ENCODE assay signal across 15 cellular contexts in the genomic region with DNA sequence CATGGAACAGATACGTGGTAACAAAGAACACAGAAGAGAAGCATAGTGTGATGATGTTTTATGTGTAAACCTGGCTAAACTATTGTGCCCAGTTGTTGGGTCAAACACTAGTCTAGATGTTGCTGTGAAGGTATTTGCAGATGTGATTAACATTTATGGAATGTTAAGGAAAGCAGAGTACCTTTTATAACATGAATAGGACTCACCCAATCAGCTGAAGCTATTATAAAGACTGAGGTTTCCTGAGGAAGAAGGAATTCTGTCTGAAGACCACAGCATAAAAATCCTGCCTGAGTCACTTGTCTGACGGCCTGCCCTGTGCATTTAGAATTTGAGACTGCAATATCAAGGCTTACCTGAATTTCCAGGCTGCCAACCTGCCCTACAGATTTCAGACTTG.
DNase-seq lines count a peak whose midpoint lies in the region; TF ChIP-seq lines count a peak whose summit lies in the region.
"Had no signal": no experiment of that assay in that cellular context is flagged by ENCODE, and none has a peak within 500 bp of the region (broad histone marks: within the 10 kb centered on the region; RNA-seq: fewer than 3 reads in every experiment).

No MANE protein-coding gene starts in this region.

- H3K4me1 Mint-ChIP-seq in T-helper 2 cell treated with Interferon-gamma antibody and Interleukin-4, amounts not matched to agents 5 μg/mL and 100 μg/mL, for 36 hours (ENCODE audit: low read depth): peaks cover 15% of the 10 kb centered on the region
- peaks cover 16% of the 10 kb centered on the region for H3K4me1 Mint-ChIP-seq in Calu3 (ENCODE audit: low read depth, unreplicated experiment)

- no peaks in the 10 kb centered on the region for H3K36me3 ChIP-seq in kidney epithelial cell (ENCODE audit: control insufficient read depth, insufficient read depth, low read length)
- H3K36me3 ChIP-seq in thyroid gland: no peaks in the 10 kb centered on the region
- H3K36me3 ChIP-seq: pancreas had no signal

- no peak for TF ChIP-seq POLR2A in thyroid gland (IDR thresholded peaks at IDR 0.05)

- WGBS in thyroid gland, 2 donors: 85 to 92% methylated on average over 2 of the region's 2 CpGs

- H3K36me3 Mint-ChIP-seq in T-helper 2 cell treated with Interferon-gamma antibody and Interleukin-4, amounts not matched to agents 5 μg/mL and 100 μg/mL, for 36 hours (ENCODE audit: low read depth): peaks cover 5% of the 10 kb centered on the region
- no peaks in the 10 kb centered on the region for H3K36me3 Mint-ChIP-seq in Calu3 (ENCODE audit: insufficient read depth, unreplicated experiment)

- H3K27ac ChIP-seq in thyroid gland: no peak overlapping the region
- H3K27ac ChIP-seq: pancreas had no signal

- H3K27me3 ChIP-seq in kidney epithelial cell (ENCODE audit: control insufficient read depth, insufficient read depth, low read length) (no peaks in the 10 kb centered on the region), thyroid gland (no peaks in the 10 kb centered on the region)
- H3K27me3 ChIP-seq: pancreas had no signal

- H3K4me3 ChIP-seq in kidney epithelial cell (ENCODE audit: low read depth, low read length) (no peak overlapping the region), thyroid gland (replicated peaks in 1 of 3) (no peak overlapping the region)
- H3K4me3 ChIP-seq: pancreas had no signal

- intact Hi-C loops in thyroid gland (cut with DNase I) (no loop called here), Calu3 (cut with micrococcal nuclease; ENCODE audit: unreplicated experiment) (no loop called here)

- CTCF ChIA-PET in Calu3 (lab: Charles Lee): interaction anchor here (0.6 to 0.7 kb wide), 2 partner anchors 15 to 238 kb away, joined by 3 to 6 read pairs; no protein-coding TSS in a partner anchor

- no peak overlapping the region for H3K27ac Mint-ChIP-seq in T-helper 2 cell treated with Interferon-gamma antibody and Interleukin-4, amounts not matched to agents 5 μg/mL and 100 μg/mL, for 36 hours
- H3K27ac Mint-ChIP-seq in Calu3 (ENCODE audit: unreplicated experiment): no peak overlapping the region
- H3K27ac Mint-ChIP-seq: activated T-cell treated with anti-CD3 and anti-CD28 coated beads, Interleukin-2, amount 50 U/mL, for 72 hours had no signal

- TF ChIP-seq CTCF in kidney epithelial cell (IDR thresholded peaks at IDR 0.05; ENCODE audit: insufficient read depth, low read length, poor library complexity, severe bottlenecking): no peak
- TF ChIP-seq CTCF in thyroid gland (IDR thresholded peaks at IDR 0.05): no peak
- no peak for TF ChIP-seq CTCF in Calu3 (IDR thresholded peaks at IDR 0.05; ENCODE audit: unreplicated experiment)

- no peak overlapping the region for H3K4me3 Mint-ChIP-seq in T-helper 2 cell treated with Interferon-gamma antibody and Interleukin-4, amounts not matched to agents 5 μg/mL and 100 μg/mL, for 36 hours
- H3K4me3 Mint-ChIP-seq in Calu3 (ENCODE audit: low read depth, unreplicated experiment): no peak overlapping the region

- BruUV-seq in Calu3 (replicated peaks; lab: Mats Ljungman, UMichigan): no TSS peak

- DNase-seq in AG20443 (ENCODE audit: low spot score): peak; percentile 9
- DNase-seq in HT1080 (ENCODE audit: low read depth): peak; percentile 91
- peak; percentile 54 for DNase-seq in amniotic epithelial cell (ENCODE audit: low read depth)
- peak; percentile 87 for DNase-seq in kidney epithelial cell (ENCODE audit: low read depth)
- DNase-seq in thyroid gland: no peak
- no peak for DNase-seq in activated T-cell treated with anti-CD3 and anti-CD28 coated beads for 4 hours
- DNase-seq in T-helper 2 cell treated with Interferon-gamma antibody and Interleukin-4, amounts not matched to agents 5 μg/mL and 100 μg/mL, for 36 hours (ENCODE audit: low spot score): no peak
- no peak for DNase-seq in Calu3
- DNase-seq: activated CD4-positive, alpha-beta T cell treated with anti-CD3 and anti-CD28 coated beads for 4 hours; activated T-cell treated with anti-CD3 and anti-CD28 coated beads, Interleukin-2, amount 50 U/mL, for 72 hours; aorta; effector CD8-positive, alpha-beta T cell; NCI-H1105 treated with DMSO at 0.1 percent for 48 hours; pancreas; stimulated activated CD4-positive, alpha-beta T cell treated with anti-CD3 and anti-CD28 coated beads, Interleukin-15, amount 100 ng/mL, for 24 hours had no signal

- no peaks in the 10 kb centered on the region for H3K27me3 Mint-ChIP-seq in T-helper 2 cell treated with Interferon-gamma antibody and Interleukin-4, amounts not matched to agents 5 μg/mL and 100 μg/mL, for 36 hours (ENCODE audit: low read depth)
- H3K27me3 Mint-ChIP-seq in Calu3 (ENCODE audit: unreplicated experiment): no peaks in the 10 kb centered on the region

- no peaks in the 10 kb centered on the region for H3K9me3 Mint-ChIP-seq in T-helper 2 cell treated with Interferon-gamma antibody and Interleukin-4, amounts not matched to agents 5 μg/mL and 100 μg/mL, for 36 hours
- H3K9me3 Mint-ChIP-seq in Calu3 (ENCODE audit: low read depth, unreplicated experiment): no peaks in the 10 kb centered on the region
- H3K9me3 Mint-ChIP-seq: activated T-cell treated with anti-CD3 and anti-CD28 coated beads, Interleukin-2, amount 50 U/mL, for 72 hours had no signal

- H3K9me3 ChIP-seq in thyroid gland: no peaks in the 10 kb centered on the region
- H3K9me3 ChIP-seq: pancreas had no signal

- no peaks in the 10 kb centered on the region for H3K4me1 ChIP-seq in thyroid gland
- H3K4me1 ChIP-seq: pancreas had no signal

Comparison
In these comparisons a context has a peak if more than half of its experiments do, and no peak if none do; other contexts are left out.
1. DNase-seq: peak in AG20443 (single experiment), HT1080 (single experiment), amniotic epithelial cell (single experiment) and kidney epithelial cell (single experiment); none in thyroid gland (0 of 2), activated T-cell treated with anti-CD3 and anti-CD28 coated beads for 4 hours (single experiment), T-helper 2 cell treated with Interferon-gamma antibody and Interleukin-4, amounts not matched to agents 5 μg/mL and 100 μg/mL, for 36 hours (single experiment) and Calu3 (single experiment).